In the genomic region with DNA sequence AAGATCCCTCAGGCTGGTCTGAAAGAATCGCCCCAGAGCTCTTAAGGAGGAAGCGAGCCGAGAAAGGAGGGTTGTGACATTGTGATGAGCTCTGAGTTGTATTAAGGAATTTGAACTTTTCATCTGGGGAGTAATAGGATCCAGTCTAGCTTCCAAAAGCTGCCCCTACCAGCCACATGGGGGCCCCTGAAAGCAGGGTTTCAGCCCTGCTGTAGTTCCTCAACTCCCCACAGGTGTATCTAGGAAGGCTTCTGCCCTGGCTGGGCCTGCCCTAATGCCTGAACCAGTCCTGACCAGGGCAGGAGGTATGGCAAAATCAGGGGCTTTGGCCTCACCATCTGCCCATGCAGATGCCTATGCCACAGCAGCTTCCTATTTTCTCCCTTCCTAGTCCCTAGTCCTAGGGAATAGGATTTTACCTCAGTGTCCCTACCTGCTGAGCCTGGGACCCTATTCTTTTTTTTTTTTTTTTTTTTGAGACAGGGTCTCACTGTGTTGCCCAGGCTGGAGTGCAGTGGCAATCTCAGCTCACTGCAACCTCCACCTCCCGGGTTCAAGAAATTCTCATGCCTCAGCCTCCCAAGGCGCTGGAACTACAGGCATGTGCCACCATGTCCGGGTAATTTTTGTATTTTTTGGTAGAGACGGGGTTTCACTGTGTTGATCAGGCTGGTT, we compare ENCODE assay signal across 8 cellular contexts.
DNase-seq lines count a peak whose midpoint lies in the region; ATAC-seq lines count a peak whose summit lies in the region.

No MANE protein-coding gene starts in this region.

- no peaks in the 10 kb centered on the region for H3K36me3 Mint-ChIP-seq in memory B cell

- no peak overlapping the region for H3K27ac Mint-ChIP-seq in memory B cell

- in situ Hi-C loops in T47D (cut with HindIII; ENCODE audit: low pct_unique_long_range_greater_than_20kb, low sequenced_read_pairs) = no loop called here

- no peak overlapping the region for H3K4me3 Mint-ChIP-seq in memory B cell

- H3K27me3 Mint-ChIP-seq in memory B cell = no peaks in the 10 kb centered on the region

- peak; percentile 69 for ATAC-seq in GM18868 (IDR thresholded peaks at IDR 0.05; ENCODE audit: unreplicated experiment)
- peak; percentile 72 for ATAC-seq in memory B cell (ENCODE audit: low read depth)
- no peak for ATAC-seq in HG02970 (IDR thresholded peaks at IDR 0.05; ENCODE audit: low FRiP score, unreplicated experiment)

- H3K9me3 Mint-ChIP-seq in memory B cell = no peaks in the 10 kb centered on the region

- DNase-seq in COR-L47 (lab: John Stamatoyannopoulos, UW) (peak; percentile 66), HuH-7 (ENCODE audit: low spot score) (peak; percentile 89), SW480 (ENCODE audit: low spot score) (peak; percentile 80), T47D (ENCODE audit: low read depth in 1 of 2, low spot score in 1 of 2) (peak; percentile 75 to 89), memory B cell (ENCODE audit: low spot score in 2 of 2) (peak; percentile 26 to 52), NK-92 (lab: John Stamatoyannopoulos, UW; ENCODE audit: unreplicated experiment) (no peak)

- peaks cover 10% of the 10 kb centered on the region for H3K4me1 Mint-ChIP-seq in memory B cell
